ENCODE assay signal across 1 cellular context in the genomic region with DNA sequence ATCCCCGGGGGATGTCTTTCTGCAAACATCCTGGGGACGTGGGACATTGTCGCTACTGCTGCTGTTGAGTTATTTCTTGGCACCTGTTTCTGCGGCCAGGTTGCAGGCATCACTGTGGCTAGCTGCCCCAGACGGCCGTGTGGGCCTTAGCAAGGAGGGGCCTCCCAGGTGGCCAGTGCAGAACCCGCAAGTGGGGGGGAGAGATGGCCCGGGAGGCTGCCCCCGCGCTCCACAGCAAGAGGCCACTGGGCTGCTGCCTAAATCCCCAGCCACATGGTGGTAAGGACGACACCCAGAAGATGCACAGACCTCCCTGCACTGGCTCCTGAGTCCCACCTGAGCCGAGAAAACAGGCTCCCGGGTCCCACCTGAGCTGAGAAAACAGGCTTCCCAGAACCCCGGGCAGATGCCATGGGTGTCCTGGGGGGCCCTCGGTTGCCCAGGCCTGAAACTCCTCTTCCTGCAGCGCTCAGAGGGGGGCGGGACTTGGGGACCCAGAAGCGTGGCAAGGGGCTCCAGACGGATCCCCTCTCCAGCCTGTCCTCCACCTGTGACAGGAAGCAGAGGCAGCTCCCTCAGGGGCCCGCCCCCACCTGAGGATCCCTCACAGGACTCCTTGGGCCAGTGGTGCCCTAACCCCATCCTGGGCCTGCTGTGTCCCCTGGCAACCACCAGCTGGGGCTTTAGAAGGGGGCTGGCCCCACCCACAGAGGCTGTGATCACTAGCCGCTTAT.
A peak's percentile ranks its signal among the peaks of the same experiment; 100 is the strongest.
TF ChIP-seq lines count a peak whose summit lies in the region.

No MANE protein-coding gene starts in this region.

TF ChIP-seq in K562, 482 proteins besides CTCF, POLR2A, EP300 and RAD21:
- TF ChIP-seq ZNF184 (CRISPR knock-in tag; IDR thresholded peaks at IDR 0.05) (no peak), RCOR1 (IDR thresholded peaks at IDR 0.05; ENCODE audit: borderline replicate concordance in 1 of 2, low read depth in 2 of 2, low read length in 2 of 2) (no peak), SRSF7 (optimal IDR thresholded peaks at IDR 0.05; ENCODE audit: low read depth, low read length) (no peak), SIN3A (IDR thresholded peaks at IDR 0.05; ENCODE audit: borderline replicate concordance in 2 of 2, control insufficient read depth in 1 of 2, low read depth in 2 of 2, low read length in 2 of 2) (no peak), POLR2G (IDR thresholded peaks at IDR 0.05; ENCODE audit: low read depth, low read length) (no peak), NR2F6 (CRISPR knock-in tag; IDR thresholded peaks at IDR 0.05) (no peak), AFF1 (IDR thresholded peaks at IDR 0.05; ENCODE audit: low read depth in 1 of 2, partially characterized antibody in 2 of 2) (no peak)
- TF ChIP-seq, protein P1, sequence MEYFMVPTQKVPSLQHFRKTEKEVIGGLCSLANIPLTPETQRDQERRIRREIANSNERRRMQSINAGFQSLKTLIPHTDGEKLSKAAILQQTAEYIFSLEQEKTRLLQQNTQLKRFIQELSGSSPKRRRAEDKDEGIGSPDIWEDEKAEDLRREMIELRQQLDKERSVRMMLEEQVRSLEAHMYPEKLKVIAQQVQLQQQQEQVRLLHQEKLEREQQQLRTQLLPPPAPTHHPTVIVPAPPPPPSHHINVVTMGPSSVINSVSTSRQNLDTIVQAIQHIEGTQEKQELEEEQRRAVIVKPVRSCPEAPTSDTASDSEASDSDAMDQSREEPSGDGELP (CRISPR knock-in tag; IDR thresholded peaks at IDR 0.05; ENCODE audit: borderline replicate concordance) = peak; percentile 45; the same call in 1 of the 2 replicates
